Comparison of ENCODE assay signal across 28 cellular contexts in the genomic region with DNA sequence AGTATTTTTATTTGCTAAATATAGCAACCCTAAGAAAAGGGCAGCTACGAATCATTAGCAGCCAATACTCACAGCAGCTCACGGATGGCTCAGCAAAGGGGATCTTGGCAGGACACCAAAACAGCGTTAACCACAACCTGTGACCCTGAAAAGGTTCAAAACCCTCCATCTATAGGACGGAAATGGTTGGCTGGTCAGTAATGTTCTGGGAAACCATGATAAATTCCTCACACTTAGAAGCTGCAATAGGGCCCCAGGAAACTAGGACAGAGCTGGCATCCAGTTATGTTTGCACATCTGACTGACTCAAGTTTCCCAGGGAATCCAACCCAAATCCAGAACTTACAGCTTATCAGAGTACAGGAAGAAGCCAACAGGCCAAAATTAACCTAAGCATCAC. TPM values are rescaled to one million over a fixed set of nuclear protein-coding genes. Genes with fewer than 3 reads are reported as not detected.
A peak's percentile ranks its signal among the peaks of the same experiment; 100 is the strongest.
DNase-seq lines count a peak whose midpoint lies in the region; ATAC-seq and TF ChIP-seq lines count a peak whose summit lies in the region.
"Had no signal": no experiment of that assay in that cellular context is flagged by ENCODE, and none has a peak within 500 bp of the region (broad histone marks: within the 10 kb centered on the region; RNA-seq: fewer than 3 reads in every experiment).

No MANE protein-coding gene starts in this region.

- H3K4me3 ChIP-seq in ascending aorta (no peak overlapping the region), neural progenitor cell (no peak overlapping the region)
- H3K4me3 ChIP-seq: adrenal gland, esophagus muscularis mucosa, upper lobe of left lung had no signal

- no peak for ATAC-seq in HG03045 (IDR thresholded peaks at IDR 0.05; ENCODE audit: unreplicated experiment)
- ATAC-seq: activated CD4-positive, CD25-positive, alpha-beta regulatory T cell treated with anti-CD3 and anti-CD28 coated beads, Interleukin-2, amount 50 U/mL, for 24 hours; activated CD8-positive, alpha-beta T cell treated with anti-CD3 and anti-CD28 coated beads for 36 hours; HCT116 had no signal

- H2AFZ ChIP-seq in neural progenitor cell (replicated peaks) = no peak overlapping the region

- TF ChIP-seq CTCF in HFFc6 (IDR thresholded peaks at IDR 0.05) (no peak), ascending aorta (IDR thresholded peaks at IDR 0.05) (no peak), neural progenitor cell (IDR thresholded peaks at IDR 0.05) (no peak)

- H3K4me1 ChIP-seq in ascending aorta (peaks cover 0 to 29% of the 10 kb centered on the region in 2 donors), neural progenitor cell (no peaks in the 10 kb centered on the region)
- H3K4me1 ChIP-seq: adrenal gland, esophagus muscularis mucosa, upper lobe of left lung had no signal

- H3K4me1 Mint-ChIP-seq in HFFc6 (ENCODE audit: low read depth) = no peaks in the 10 kb centered on the region
- H3K4me1 Mint-ChIP-seq in neural progenitor cell = peaks cover 5% of the 10 kb centered on the region

- H3K4me3 Mint-ChIP-seq in HFFc6 (no peak overlapping the region), neural progenitor cell (no peak overlapping the region)
- H3K4me3 Mint-ChIP-seq: activated CD8-positive, alpha-beta T cell treated with anti-CD3 and anti-CD28 coated beads for 36 hours had no signal

- H3K9me3 Mint-ChIP-seq in HFFc6 (no peaks in the 10 kb centered on the region), neural progenitor cell (no peaks in the 10 kb centered on the region)
- H3K9me3 Mint-ChIP-seq: activated CD8-positive, alpha-beta T cell treated with anti-CD3 and anti-CD28 coated beads for 36 hours had no signal

- no peak overlapping the region for H3K4me2 ChIP-seq in neural progenitor cell

- H3K27me3 Mint-ChIP-seq in HFFc6 (ENCODE audit: insufficient read depth) = no peaks in the 10 kb centered on the region; the same call in none of the 2 replicates
- H3K27me3 Mint-ChIP-seq in neural progenitor cell (ENCODE audit: insufficient read depth, low read depth) = peaks cover 6% of the 10 kb centered on the region

- no peaks in the 10 kb centered on the region for H3F3A ChIP-seq in neural progenitor cell (ENCODE audit: low read depth)

- DNase-seq in ACHN (peak; percentile 51), HFFc6 (peak; percentile 23), ascending aorta (ENCODE audit: low spot score in 2 of 2) (peak in 1 of 2 donors; percentile 74), iris pigment epithelial cell (ENCODE audit: low read depth) (peak; percentile 18), NCI-H526 (lab: John Stamatoyannopoulos, UW) (no peak), neural progenitor cell (ENCODE audit: low spot score) (no peak), GOT3 (lab: John Stamatoyannopoulos, UW) (no peak)
- DNase-seq: activated CD8-positive, alpha-beta T cell treated with anti-CD3 and anti-CD28 coated beads for 36 hours; activated gamma-delta T cell treated with Interleukin-2 at 50 U/mL for 16 hours; activated T-cell treated with anti-CD3 and anti-CD28 coated beads, Interleukin-2, amount 50 U/mL, for 1 hour; adrenal gland; Karpas-422; mesenchymal stem cell; NCI-H1092; NCI-H2029 treated with DMSO at 0.1 percent for 48 hours; NCI-H345; NCI-H82; occipital lobe; retina; SIG-M5; stimulated activated CD4-positive, alpha-beta T cell treated with anti-CD3 and anti-CD28 coated beads, Interleukin-12 subunit alpha, Interleukin-12 subunit beta, amount 100 ng/mL, for 4 hours; upper lobe of left lung had no signal

- no peaks in the 10 kb centered on the region for H3K36me3 ChIP-seq in ascending aorta
- no peaks in the 10 kb centered on the region for H3K36me3 ChIP-seq in neural progenitor cell
- H3K36me3 ChIP-seq: adrenal gland, esophagus muscularis mucosa, upper lobe of left lung had no signal

- H3K36me3 Mint-ChIP-seq in HFFc6 (ENCODE audit: low read depth) (no peaks in the 10 kb centered on the region), neural progenitor cell (no peaks in the 10 kb centered on the region)

- no peaks in the 10 kb centered on the region for H3K27me3 ChIP-seq in ascending aorta
- H3K27me3 ChIP-seq in neural progenitor cell = peaks cover 4% of the 10 kb centered on the region
- H3K27me3 ChIP-seq: adrenal gland, upper lobe of left lung had no signal

- H4K20me1 ChIP-seq in neural progenitor cell (ENCODE audit: low read depth) = no peaks in the 10 kb centered on the region

- H3K27ac ChIP-seq in ascending aorta (peak overlapping the region; percentile 48 to 76), neural progenitor cell (no peak overlapping the region)
- H3K27ac ChIP-seq: adrenal gland, C4-2B, esophagus muscularis mucosa, upper lobe of left lung had no signal

- H3K27ac Mint-ChIP-seq in HFFc6 (no peak overlapping the region), neural progenitor cell (no peak overlapping the region)
- H3K27ac Mint-ChIP-seq: activated CD8-positive, alpha-beta T cell treated with anti-CD3 and anti-CD28 coated beads for 36 hours had no signal

- no peaks in the 10 kb centered on the region for H3K9me3 ChIP-seq in ascending aorta
- no peaks in the 10 kb centered on the region for H3K9me3 ChIP-seq in neural progenitor cell (ENCODE audit: low read depth)
- H3K9me3 ChIP-seq: adrenal gland, esophagus muscularis mucosa, upper lobe of left lung had no signal

- intact Hi-C loops in ascending aorta (cut with DNase I) = no loop called here

- H3K79me2 ChIP-seq in neural progenitor cell (ENCODE audit: low read depth) = no peaks in the 10 kb centered on the region

- in situ Hi-C loops in ACHN (cut with HindIII; ENCODE audit: low pct_ligation_motif_present, low pct_unique_long_range_greater_than_20kb, low sequenced_read_pairs) = no loop called here

- no peak overlapping the region for H3K9ac ChIP-seq in neural progenitor cell

RNA-seq across cellular contexts. Expression of a gene that starts 30.9 kb away (rescaled TPM):
- total RNA-seq in HFFc6 (2021; fragmentation: NEBNext Ultra II Directional; extraction: Animal tissue kit (Norgen Biotek cat#: 25700)) = not detected
- total RNA-seq in ascending aorta (23.5 TPM), neural progenitor cell (ENCODE audit: low replicate concordance) (0.37 and 1.1 TPM in 2 replicates)
- total RNA-seq: activated CD8-positive, alpha-beta T cell treated with anti-CD3 and anti-CD28 coated beads for 36 hours; OCI-LY7 had no signal

Comparison
In these comparisons a context has a peak if more than half of its experiments do, and no peak if none do; other contexts are left out.
1. DNase-seq: peak in ACHN (single experiment), HFFc6 (single experiment) and iris pigment epithelial cell (single experiment); none in NCI-H526 (0 of 2), neural progenitor cell (single experiment) and GOT3 (single experiment).
2. RNA of a gene that starts 30.9 kb away (total RNA-seq): 23.5 TPM in ascending aorta (single experiment); 0.37 to 1.1 TPM in neural progenitor cell and not detected in HFFc6; every median in the first group is over 10 times any median in the second.